ENCODE assay signal across 8 cellular contexts in genomic region chr1:228149341-228150020, GRCh38. TPM values are rescaled to one million over a fixed set of nuclear protein-coding genes. Genes with fewer than 3 reads are reported as not detected.
DNase-seq lines count a peak whose midpoint lies in the region; ATAC-seq and TF ChIP-seq lines count a peak whose summit lies in the region.

GJC2 (plus strand) TSS chr1:228149930; CDS start chr1:228157759, 7,829 bp downstream.

- TF ChIP-seq CTCF in GM06990 (IDR thresholded peaks at IDR 0.05; ENCODE audit: insufficient read depth, low read length, poor library complexity, severe bottlenecking) (no peak), type B pancreatic cell (conservative IDR thresholded peaks at IDR 0.05) (no peak)

- ATAC-seq in sciatic nerve (peak; percentile 69), GM21723 (IDR thresholded peaks at IDR 0.05; ENCODE audit: unreplicated experiment) (no peak)

- no peak within 1 kb of the TSS for H3K27ac Mint-ChIP-seq in type B pancreatic cell

- no peaks in the 10 kb centered on the region for H3K9me3 Mint-ChIP-seq in type B pancreatic cell

- peaks cover 31% of the 10 kb centered on the region for H3K36me3 ChIP-seq in GM06990 (ENCODE audit: control insufficient read depth, insufficient read depth, low read length)

- H3K4me3 Mint-ChIP-seq in type B pancreatic cell: no peak within 1 kb of the TSS

- H3K36me3 Mint-ChIP-seq in type B pancreatic cell: no peaks in the 10 kb centered on the region

- H3K27me3 Mint-ChIP-seq in type B pancreatic cell: no peaks in the 10 kb centered on the region

- H3K4me3 ChIP-seq in GM06990 (replicated peaks; ENCODE audit: low read depth, low read length): no peak within 1 kb of the TSS

- DNase-seq in GM06990 (ENCODE audit: extremely low read depth, insufficient read length) (peak; percentile 6), astrocyte of the hippocampus (ENCODE audit: low read depth, low spot score) (peak; percentile 23), hypothalamus (lab: John Stamatoyannopoulos, UW) (peak in 33 of 51 donors; percentile 16 to 80 (median 52)), sciatic nerve (ENCODE audit: low spot score) (peak; percentile 78), NCI-H2196 (lab: John Stamatoyannopoulos, UW; ENCODE audit: unreplicated experiment) (no peak), type B pancreatic cell (ENCODE audit: extremely low spot score, unreplicated experiment) (no peak)
- no peak for DNase-seq in stimulated activated CD8-positive, alpha-beta memory T cell treated with anti-CD3 and anti-CD28 coated beads, Interleukin-4, amount 100 ng/mL, for 48 hours

- H3K27me3 ChIP-seq in GM06990 (replicated peaks; ENCODE audit: control insufficient read depth, insufficient read depth, low read length): no peaks in the 10 kb centered on the region

- intact Hi-C loops in sciatic nerve (cut with DNase I): no loop called here

- no peaks in the 10 kb centered on the region for H3K4me1 Mint-ChIP-seq in type B pancreatic cell (ENCODE audit: unreplicated experiment)

RNA-seq across cellular contexts. Expression of gene GJC2, which starts in this region (rescaled TPM):
- total RNA-seq in sciatic nerve: 10.5 TPM
- total RNA-seq in type B pancreatic cell (ENCODE audit: low replicate concordance): 0.76 and 1.3 TPM in 2 replicates

Comparison
In these comparisons a context has a peak if more than half of its experiments do, and no peak if none do; other contexts are left out.
1. DNase-seq: peak in GM06990 (single experiment), astrocyte of the hippocampus (single experiment), hypothalamus (33 of 51) and sciatic nerve (single experiment); none in NCI-H2196 (single experiment), stimulated activated CD8-positive, alpha-beta memory T cell treated with anti-CD3 and anti-CD28 coated beads, Interleukin-4, amount 100 ng/mL, for 48 hours (single experiment) and type B pancreatic cell (single experiment).